ENCODE assay signal across 9 cellular contexts in the genomic region with DNA sequence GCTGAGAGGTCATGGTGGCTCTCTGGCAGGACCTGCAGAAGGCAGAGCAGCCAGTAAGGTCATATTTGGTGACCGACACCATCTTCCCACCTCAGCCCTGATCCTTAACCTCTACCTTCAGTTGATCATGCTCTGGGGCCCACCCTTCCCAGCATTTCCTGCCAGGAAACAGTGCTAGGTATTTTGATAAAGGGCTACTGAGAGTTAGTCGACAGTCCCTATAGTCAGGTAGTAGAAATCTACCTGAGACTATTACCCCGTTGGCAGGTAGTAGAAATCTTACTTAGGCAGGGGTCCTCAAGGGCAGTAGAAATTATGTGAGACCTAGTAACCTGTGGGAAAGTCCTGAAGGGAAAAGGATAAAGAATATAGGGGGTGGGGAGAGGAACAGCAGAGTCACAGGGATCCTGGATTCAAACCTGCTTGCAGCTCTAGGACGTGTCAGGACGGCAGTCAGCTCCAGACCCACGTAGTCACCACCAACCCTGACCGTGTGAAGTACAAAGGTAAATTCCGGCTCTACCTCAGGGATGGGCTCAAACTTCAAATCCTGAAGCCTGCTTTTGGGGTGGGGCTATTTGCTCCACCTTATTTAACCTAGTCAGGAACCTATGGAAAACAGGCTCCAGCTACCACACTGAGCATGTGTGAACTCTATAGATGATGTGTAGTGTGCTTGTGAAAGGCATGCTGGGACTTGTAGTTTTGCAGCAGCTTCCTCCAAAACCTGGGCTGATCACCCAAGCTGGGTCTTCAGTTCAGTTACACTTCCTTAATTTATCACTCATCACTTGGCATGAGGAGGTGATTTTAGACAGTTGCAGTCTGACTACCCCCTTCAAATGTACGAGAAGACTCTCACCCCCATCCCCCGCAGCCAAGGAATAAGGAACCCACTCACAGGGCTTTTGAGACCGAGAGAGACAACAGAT. TPM values are rescaled to one million over a fixed set of nuclear protein-coding genes. Genes with fewer than 3 reads are reported as not detected.
DNase-seq lines count a peak whose midpoint lies in the region; ATAC-seq and TF ChIP-seq lines count a peak whose summit lies in the region.
"Had no signal": no experiment of that assay in that cellular context is flagged by ENCODE, and none has a peak within 500 bp of the region (broad histone marks: within the 10 kb centered on the region; RNA-seq: fewer than 3 reads in every experiment).

A gene with protein sequence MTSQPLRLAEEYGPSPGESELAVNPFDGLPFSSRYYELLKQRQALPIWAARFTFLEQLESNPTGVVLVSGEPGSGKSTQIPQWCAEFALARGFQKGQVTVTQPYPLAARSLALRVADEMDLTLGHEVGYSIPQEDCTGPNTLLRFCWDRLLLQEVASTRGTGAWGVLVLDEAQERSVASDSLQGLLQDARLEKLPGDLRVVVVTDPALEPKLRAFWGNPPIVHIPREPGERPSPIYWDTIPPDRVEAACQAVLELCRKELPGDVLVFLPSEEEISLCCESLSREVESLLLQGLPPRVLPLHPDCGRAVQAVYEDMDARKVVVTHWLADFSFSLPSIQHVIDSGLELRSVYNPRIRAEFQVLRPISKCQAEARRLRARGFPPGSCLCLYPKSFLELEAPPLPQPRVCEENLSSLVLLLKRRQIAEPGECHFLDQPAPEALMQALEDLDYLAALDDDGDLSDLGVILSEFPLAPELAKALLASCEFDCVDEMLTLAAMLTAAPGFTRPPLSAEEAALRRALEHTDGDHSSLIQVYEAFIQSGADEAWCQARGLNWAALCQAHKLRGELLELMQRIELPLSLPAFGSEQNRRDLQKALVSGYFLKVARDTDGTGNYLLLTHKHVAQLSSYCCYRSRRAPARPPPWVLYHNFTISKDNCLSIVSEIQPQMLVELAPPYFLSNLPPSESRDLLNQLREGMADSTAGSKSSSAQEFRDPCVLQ (minus strand): TSS at position 515 of the 932 bp plus-strand sequence. CDS start 502 bp downstream, at position 13.

- no peak for TF ChIP-seq CTCF in LNCaP clone FGC (IDR thresholded peaks at IDR 0.05; ENCODE audit: control insufficient read depth, extremely low read depth, insufficient read depth)

- peaks cover 31% of the 10 kb centered on the region for H3K36me3 Mint-ChIP-seq in activated naive CD8-positive, alpha-beta T cell treated with anti-CD3 and anti-CD28 coated beads, Interleukin-2, amount 10 ng/mL, durations not matched to agents 7 days and 5 days

- POLR2A ChIA-PET in activated naive CD8-positive, alpha-beta T cell treated with anti-CD3 and anti-CD28 coated beads, Interleukin-2, amount 10 ng/mL, durations not matched to agents 7 days and 5 days (lab: Charles Lee) = no interaction called here

- DNase-seq in activated CD4-positive, alpha-beta T cell treated with anti-CD3 and anti-CD28 coated beads for 48 hours = peak; percentile 38
- no peak for DNase-seq in activated CD4-positive, alpha-beta T cell treated with anti-CD3 and anti-CD28 coated beads, Interleukin-2, amount 50 U/mL, for 4 hours
- DNase-seq in LNCaP clone FGC (ENCODE audit: low read depth) = peak; percentile 79
- no peak for DNase-seq in activated naive CD8-positive, alpha-beta T cell treated with anti-CD3 and anti-CD28 coated beads, Interleukin-2, amount 10 ng/mL, durations not matched to agents 7 days and 5 days
- DNase-seq in pons (ENCODE audit: low spot score) = peak; percentile 39
- DNase-seq in NCI-H524 treated with DMSO at 0.1 percent for 48 hours (lab: John Stamatoyannopoulos, UW) = no peak
- no peak for DNase-seq in activated gamma-delta T cell (lab: John Stamatoyannopoulos, UW)

- H3K4me1 Mint-ChIP-seq in activated naive CD8-positive, alpha-beta T cell treated with anti-CD3 and anti-CD28 coated beads, Interleukin-2, amount 10 ng/mL, durations not matched to agents 7 days and 5 days = peaks cover 31% of the 10 kb centered on the region

- ATAC-seq in activated naive CD8-positive, alpha-beta T cell treated with anti-CD3 and anti-CD28 coated beads, Interleukin-2, amount 10 ng/mL, durations not matched to agents 7 days and 5 days (ENCODE audit: low read depth) = no peak
- no peak for ATAC-seq in HG03571 (IDR thresholded peaks at IDR 0.05; ENCODE audit: unreplicated experiment)

- peak within 1 kb of the TSS; percentile 57 for H3K4me3 ChIP-seq in LNCaP clone FGC (ENCODE audit: low read depth, low read length)

- peaks cover 2% of the 10 kb centered on the region for H3K9me3 Mint-ChIP-seq in activated naive CD8-positive, alpha-beta T cell treated with anti-CD3 and anti-CD28 coated beads, Interleukin-2, amount 10 ng/mL, durations not matched to agents 7 days and 5 days

- H3K27me3 Mint-ChIP-seq in activated naive CD8-positive, alpha-beta T cell treated with anti-CD3 and anti-CD28 coated beads, Interleukin-2, amount 10 ng/mL, durations not matched to agents 7 days and 5 days = peaks cover 3% of the 10 kb centered on the region

- H3K4me3 Mint-ChIP-seq in activated naive CD8-positive, alpha-beta T cell treated with anti-CD3 and anti-CD28 coated beads, Interleukin-2, amount 10 ng/mL, durations not matched to agents 7 days and 5 days = no peak within 1 kb of the TSS

- H3K27ac Mint-ChIP-seq in activated naive CD8-positive, alpha-beta T cell treated with anti-CD3 and anti-CD28 coated beads, Interleukin-2, amount 10 ng/mL, durations not matched to agents 7 days and 5 days = peak within 1 kb of the TSS; percentile 12

RNA-seq across cellular contexts. Expression of the gene that starts here (rescaled TPM):
- total RNA-seq in activated naive CD8-positive, alpha-beta T cell treated with anti-CD3 and anti-CD28 coated beads, Interleukin-2, amount 10 ng/mL, durations not matched to agents 7 days and 5 days = under 1 TPM; 0.20 to 0.39 TPM
- total RNA-seq: glomerular endothelial cell had no signal

Comparison
In these comparisons a context has a peak if more than half of its experiments do, and no peak if none do; other contexts are left out.
1. DNase-seq: peak in activated CD4-positive, alpha-beta T cell treated with anti-CD3 and anti-CD28 coated beads for 48 hours (single experiment), LNCaP clone FGC (single experiment) and pons (single experiment); none in activated CD4-positive, alpha-beta T cell treated with anti-CD3 and anti-CD28 coated beads, Interleukin-2, amount 50 U/mL, for 4 hours (0 of 2), activated naive CD8-positive, alpha-beta T cell treated with anti-CD3 and anti-CD28 coated beads, Interleukin-2, amount 10 ng/mL, durations not matched to agents 7 days and 5 days (single experiment), NCI-H524 treated with DMSO at 0.1 percent for 48 hours (single experiment) and activated gamma-delta T cell (single experiment).